25 cellular contexts compared by ENCODE assay signal in the genomic region with DNA sequence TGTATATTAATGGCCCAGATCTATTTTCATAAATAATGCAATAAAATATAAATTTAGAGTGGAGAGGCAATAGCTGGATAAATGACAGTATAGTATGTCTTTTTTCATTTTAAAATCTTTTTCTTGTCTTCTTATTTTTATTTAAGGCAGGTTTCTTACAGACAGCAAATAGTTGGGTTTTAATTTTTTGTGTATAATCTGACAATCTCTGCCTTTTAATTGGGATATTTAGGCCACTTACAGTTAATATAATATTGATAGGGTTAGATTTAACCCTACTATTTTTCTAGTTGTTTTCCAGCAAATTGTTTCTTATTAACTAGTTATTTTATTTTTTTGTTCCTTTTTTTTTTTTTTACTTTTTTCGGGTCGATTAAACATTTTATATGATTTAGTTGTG.
"Had no signal": no experiment of that assay in that cellular context is flagged by ENCODE, and none has a peak within 500 bp of the region (broad histone marks: within the 10 kb centered on the region; RNA-seq: fewer than 3 reads in every experiment).

No MANE protein-coding gene starts in this region.

- H3K27me3 ChIP-seq: brain microvascular endothelial cell, SJCRH30 had no signal

- H3K9ac ChIP-seq: KMS-11 had no signal

- H3K4me1 ChIP-seq: SJCRH30 had no signal

- H3K9me3 ChIP-seq: SJCRH30 had no signal

- H3K4me2 ChIP-seq: KMS-11 had no signal

- ATAC-seq: activated naive CD8-positive, alpha-beta T cell treated with anti-CD3 and anti-CD28 coated beads, Interleukin-2, amount 50 U/mL, for 24 hours; Panc1 had no signal

- H3K27ac ChIP-seq: brain microvascular endothelial cell, KMS-11, SJCRH30 had no signal

- H3K4me3 ChIP-seq: SJCRH30 had no signal

- H3K36me3 ChIP-seq: brain microvascular endothelial cell, SJCRH30 had no signal

- DNase-seq: activated CD4-positive, alpha-beta T cell treated with anti-CD3 and anti-CD28 coated beads, Interleukin-2, amount 10 ng/mL, durations not matched to agents 24 days and 14 days; activated CD4-positive, alpha-beta T cell treated with anti-CD3 and anti-CD28 coated beads, Interleukin-2, amount 50 U/mL, for 4 hours; activated CD8-positive, alpha-beta memory T cell treated with anti-CD3 and anti-CD28 coated beads, Interleukin-2, amount 50 U/mL, for 4 hours; activated effector memory CD4-positive, alpha-beta T cell treated with Interleukin-2 at 50 U/mL for 16 hours; activated naive CD4-positive, alpha-beta T cell treated with anti-CD3 and anti-CD28 coated beads, Interleukin-2, amount 10 ng/mL, durations not matched to agents 7 days and 5 days; activated naive CD8-positive, alpha-beta T cell treated with anti-CD3 and anti-CD28 coated beads, Interleukin-2, amount 50 U/mL, for 24 hours; activated T-cell treated with anti-CD3 and anti-CD28 coated beads for 4 hours; activated T-cell treated with anti-CD3 and anti-CD28 coated beads, Interleukin-2, amount 50 U/mL, for 48 hours; amniotic stem cell; aorta; brain microvascular endothelial cell; central memory CD4-positive, alpha-beta T cell; NCI-H1092; NCI-H146; NCI-H187; NCI-H2029 treated with DMSO at 0.1 percent for 48 hours; NCI-H2107; NCI-H2171; NCI-H510A; NCI-H526; NCI-H748 treated with DMSO at 0.1 percent for 48 hours; SJCRH30; T1000 had no signal
